Comparison of ENCODE assay signal across 10 cellular contexts in the genomic region with DNA sequence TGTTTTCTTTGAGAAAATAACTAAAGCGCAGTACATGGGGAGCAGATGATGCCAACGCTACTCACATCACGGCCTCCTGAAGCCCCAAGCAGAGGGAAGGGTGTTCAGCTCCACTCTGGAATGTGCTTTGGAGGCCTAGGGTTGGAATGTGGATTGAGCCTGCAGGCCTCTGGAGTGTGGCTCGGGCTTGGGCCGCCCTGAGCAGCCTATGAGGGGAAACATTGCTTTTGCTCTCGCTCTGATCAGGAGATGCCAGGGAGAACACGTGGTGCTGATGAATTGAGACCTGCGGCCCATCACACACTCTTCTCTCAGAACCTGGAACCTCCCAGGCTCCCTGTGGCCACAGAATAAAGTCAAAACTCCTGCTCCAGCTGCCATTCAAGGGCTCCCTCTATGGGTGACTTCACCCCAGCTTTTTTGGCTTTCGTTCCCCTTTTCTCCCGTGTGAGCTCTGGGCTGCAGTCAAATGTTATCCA. TPM values are rescaled to one million over a fixed set of nuclear protein-coding genes. Genes with fewer than 3 reads are reported as not detected.
DNase-seq lines count a peak whose midpoint lies in the region; ATAC-seq and TF ChIP-seq lines count a peak whose summit lies in the region.
"Had no signal": no experiment of that assay in that cellular context is flagged by ENCODE, and none has a peak within 500 bp of the region (broad histone marks: within the 10 kb centered on the region; RNA-seq: fewer than 3 reads in every experiment).

No MANE protein-coding gene starts in this region.

- DNase-seq in esophagus muscularis mucosa (ENCODE audit: extremely low spot score), result no peak
- peak; percentile 54 for DNase-seq in neural progenitor cell (ENCODE audit: low spot score)
- DNase-seq in NCI-H1048 (lab: John Stamatoyannopoulos, UW), result no peak
- DNase-seq in activated T-cell treated with anti-CD3 and anti-CD28 coated beads, Interleukin-2, amount 50 U/mL, for 48 hours, result no peak
- DNase-seq in NCI-H2227 treated with DMSO at 0.1 percent for 48 hours (lab: John Stamatoyannopoulos, UW), result no peak

- TF ChIP-seq POLR2A in esophagus muscularis mucosa (IDR thresholded peaks at IDR 0.05; ENCODE audit: low read depth), result no peak

- no peaks in the 10 kb centered on the region for H3K9me3 Mint-ChIP-seq in neural progenitor cell

- H3K4me3 ChIP-seq in GM12875 (ENCODE audit: low read depth, low read length) (no peak overlapping the region), OCI-LY1 (ENCODE audit: low read depth, low read length, poor library complexity, severe bottlenecking) (no peak overlapping the region), esophagus muscularis mucosa (no peak overlapping the region), neural progenitor cell (no peak overlapping the region)
- H3K4me3 ChIP-seq: left lung, Peyer's patch had no signal

- ATAC-seq in HG03097 (IDR thresholded peaks at IDR 0.05; ENCODE audit: low FRiP score, unreplicated experiment), result no peak
- ATAC-seq: left lung had no signal

- H3F3A ChIP-seq in OCI-LY1 (ENCODE audit: insufficient read depth, low read length) (no peaks in the 10 kb centered on the region), neural progenitor cell (ENCODE audit: low read depth) (no peaks in the 10 kb centered on the region)

- H3K4me1 Mint-ChIP-seq in neural progenitor cell, result peaks cover 13% of the 10 kb centered on the region

- H3K27me3 ChIP-seq in OCI-LY1 (ENCODE audit: insufficient read depth, low read length) (no peaks in the 10 kb centered on the region), esophagus muscularis mucosa (no peaks in the 10 kb centered on the region), neural progenitor cell (no peaks in the 10 kb centered on the region)
- H3K27me3 ChIP-seq: left lung, Peyer's patch had no signal

- H3K9me2 ChIP-seq in OCI-LY1 (ENCODE audit: low read depth, low read length), result no peaks in the 10 kb centered on the region

- no peaks in the 10 kb centered on the region for H4K20me1 ChIP-seq in OCI-LY1 (ENCODE audit: insufficient read depth, low read length)
- no peaks in the 10 kb centered on the region for H4K20me1 ChIP-seq in neural progenitor cell (ENCODE audit: low read depth)

- H3K4me3 Mint-ChIP-seq in neural progenitor cell, result no peak overlapping the region

- peaks cover 3% of the 10 kb centered on the region for H3K27me3 Mint-ChIP-seq in neural progenitor cell (ENCODE audit: insufficient read depth, low read depth)

- no peak overlapping the region for H3K9ac ChIP-seq in OCI-LY1 (ENCODE audit: low read length)
- H3K9ac ChIP-seq in neural progenitor cell, result no peak overlapping the region

- H2AFZ ChIP-seq in OCI-LY1 (ENCODE audit: low read length) (no peak overlapping the region), neural progenitor cell (replicated peaks) (peak overlapping the region; percentile 88)

- no peaks in the 10 kb centered on the region for H3K4me1 ChIP-seq in OCI-LY1 (ENCODE audit: insufficient read depth, low read length, severe bottlenecking)
- H3K4me1 ChIP-seq in esophagus muscularis mucosa, result peaks cover 31 to 67% (median 61%) of the 10 kb centered on the region in 4 donors
- H3K4me1 ChIP-seq in neural progenitor cell, result peaks cover 16% of the 10 kb centered on the region

- 64% methylated on average over 10 of the region's 10 CpGs for WGBS in esophagus muscularis mucosa

- H3K27ac Mint-ChIP-seq in neural progenitor cell, result no peak overlapping the region

- no peak overlapping the region for H3K27ac ChIP-seq in OCI-LY1 (ENCODE audit: low read depth, low read length, poor library complexity, severe bottlenecking)
- H3K27ac ChIP-seq in esophagus muscularis mucosa (replicated peaks in 1 of 4), result peak overlapping the region; percentile 23 to 81 (median 72)
- peak overlapping the region; percentile 35 for H3K27ac ChIP-seq in neural progenitor cell
- H3K27ac ChIP-seq: left lung had no signal

- no peak for TF ChIP-seq EP300 in esophagus muscularis mucosa (IDR thresholded peaks at IDR 0.05)

- H3K36me3 ChIP-seq in OCI-LY1 (ENCODE audit: insufficient read depth, low read length) (no peaks in the 10 kb centered on the region), esophagus muscularis mucosa (peaks cover 0 to 3% (median 0%) of the 10 kb centered on the region in 4 donors), neural progenitor cell (no peaks in the 10 kb centered on the region)
- H3K36me3 ChIP-seq: left lung, Peyer's patch had no signal

- TF ChIP-seq CTCF in GM12875 (IDR thresholded peaks at IDR 0.05; ENCODE audit: borderline replicate concordance, insufficient read depth, low read depth, low read length), result peak; percentile 46
- TF ChIP-seq CTCF in OCI-LY1 (IDR thresholded peaks at IDR 0.05; ENCODE audit: low read length), result peak; percentile 44
- peak; percentile 24 to 44 (median 32) for TF ChIP-seq CTCF in esophagus muscularis mucosa (IDR thresholded peaks at IDR 0.05)
- TF ChIP-seq CTCF in neural progenitor cell (IDR thresholded peaks at IDR 0.05), result peak; percentile 56

- H3K36me3 Mint-ChIP-seq in neural progenitor cell, result no peaks in the 10 kb centered on the region

- H3K4me2 ChIP-seq in OCI-LY1 (ENCODE audit: low read length) (no peak overlapping the region), neural progenitor cell (no peak overlapping the region)

- H3K79me2 ChIP-seq in OCI-LY1 (ENCODE audit: insufficient read depth, low read length), result no peaks in the 10 kb centered on the region
- H3K79me2 ChIP-seq in neural progenitor cell (ENCODE audit: low read depth), result no peaks in the 10 kb centered on the region

- intact Hi-C loops in esophagus muscularis mucosa (cut with DNase I), result loop anchor here (5.0 kb wide), 2 partner anchors 147 to 167 kb away; a partner anchor contains a TSS

- H3K9me3 ChIP-seq in OCI-LY1 (ENCODE audit: low read length) (no peaks in the 10 kb centered on the region), esophagus muscularis mucosa (no peaks in the 10 kb centered on the region), neural progenitor cell (ENCODE audit: low read depth) (no peaks in the 10 kb centered on the region)
- H3K9me3 ChIP-seq: left lung, Peyer's patch had no signal

RNA-seq across cellular contexts. Expression of a gene that starts 23.3 kb away (rescaled TPM):
- total RNA-seq in esophagus muscularis mucosa (1 to 10 TPM; 1.2 to 5.3 (median 3.9) TPM), neural progenitor cell (ENCODE audit: low replicate concordance) (1.1 TPM in 1 of 2 replicates, not detected in the other)

RNA-seq across cellular contexts. Expression of a gene that starts 47.2 kb away (rescaled TPM):
- total RNA-seq in esophagus muscularis mucosa (1 to 10 TPM in 1 of 4 donors, not detected in 3; 1.5 TPM), neural progenitor cell (ENCODE audit: low replicate concordance) (not detected in 2 replicates)

RNA-seq across cellular contexts. Expression of a gene that starts 54.5 kb away (rescaled TPM):
- 100 to 1,000 TPM; 161 to 407 (median 272) TPM for total RNA-seq in esophagus muscularis mucosa
- total RNA-seq in neural progenitor cell (ENCODE audit: low replicate concordance), result 110 and 181 TPM in 2 replicates

RNA-seq across cellular contexts. Expression of a gene that starts 59.5 kb away (rescaled TPM):
- total RNA-seq in esophagus muscularis mucosa (10 to 100 TPM in 1 of 4 donors, 1 to 10 TPM in 3; 2.5 to 15.9 (median 7.6) TPM), neural progenitor cell (ENCODE audit: low replicate concordance) (not detected in 2 replicates)
